1 cellular context compared by ENCODE assay signal in genomic region chr14:22458737-22459136, GRCh38.
TF ChIP-seq lines count a peak whose summit lies in the region.

No MANE protein-coding gene starts in this region.

TF ChIP-seq in GM12878, 131 proteins besides CTCF, POLR2A, EP300 and RAD21 (continued from another document):
- TF ChIP-seq ZBTB40 (IDR thresholded peaks at IDR 0.05; ENCODE audit: borderline replicate concordance): no peak
- no peak for TF ChIP-seq BCL3 (IDR thresholded peaks at IDR 0.05; ENCODE audit: borderline replicate concordance, insufficient read depth, low read depth, low read length, poor library complexity, severe bottlenecking)
- no peak for TF ChIP-seq RBBP5 (conservative IDR thresholded peaks at IDR 0.05)
- TF ChIP-seq STAT1 (conservative IDR thresholded peaks at IDR 0.05): no peak
- no peak for TF ChIP-seq ZNF274 (IDR thresholded peaks at IDR 0.05; ENCODE audit: insufficient read depth, insufficient read length)
- no peak for TF ChIP-seq NBN (IDR thresholded peaks at IDR 0.05)
- TF ChIP-seq CHD1 (IDR thresholded peaks at IDR 0.05; ENCODE audit: low read depth, low read length): no peak
